In the genomic region with DNA sequence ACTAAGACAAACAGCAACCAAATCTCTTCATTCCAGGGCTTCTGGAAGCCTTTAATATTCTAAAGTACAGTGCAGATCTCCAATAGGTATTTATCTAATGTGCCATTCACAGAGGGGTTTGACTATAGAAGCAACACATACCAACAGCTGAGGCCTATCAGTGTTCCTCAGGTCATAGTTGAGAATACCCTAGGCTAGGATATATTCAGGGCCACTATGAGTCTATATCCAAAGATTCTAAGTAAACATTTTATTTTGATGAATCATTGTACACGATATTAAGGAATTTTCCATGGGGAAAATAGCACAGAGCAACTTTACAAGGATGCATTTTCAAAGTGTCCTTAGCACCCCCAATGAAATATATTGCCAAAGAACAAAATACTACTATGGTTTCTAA, we compare ENCODE assay signal across 18 cellular contexts. TPM values are rescaled to one million over a fixed set of nuclear protein-coding genes. Genes with fewer than 3 reads are reported as not detected.
A peak's percentile ranks its signal among the peaks of the same experiment; 100 is the strongest.
DNase-seq lines count a peak whose midpoint lies in the region; ATAC-seq and TF ChIP-seq lines count a peak whose summit lies in the region.
"Had no signal": no experiment of that assay in that cellular context is flagged by ENCODE, and none has a peak within 500 bp of the region (broad histone marks: within the 10 kb centered on the region; RNA-seq: fewer than 3 reads in every experiment).

No MANE protein-coding gene starts in this region.

- no peaks in the 10 kb centered on the region for H3K9me3 ChIP-seq in left ventricle myocardium inferior (replicated peaks)
- H3K9me3 ChIP-seq in adipocyte (ENCODE audit: control insufficient read depth, low read length), result no peaks in the 10 kb centered on the region
- H3K9me3 ChIP-seq: BLaER1 treated with 17β-estradiol and CSF1 and Interleukin-3, amounts not matched to agents 10 nM and 100 nM; stomach; upper lobe of right lung had no signal

- intact Hi-C loops in left ventricle myocardium inferior (cut with micrococcal nuclease), result no loop called here
- intact Hi-C loops in cardiac septum (cut with DNase I), result no loop called here

- peak overlapping the region; percentile 52 for H3K9ac ChIP-seq in adipocyte (ENCODE audit: low read length)
- H3K9ac ChIP-seq: BLaER1 treated with 17β-estradiol and CSF1 and Interleukin-3, amounts not matched to agents 10 nM and 100 nM had no signal

- ATAC-seq in HG03095 (IDR thresholded peaks at IDR 0.05; ENCODE audit: unreplicated experiment), result no peak
- no peak for ATAC-seq in HG02763 (IDR thresholded peaks at IDR 0.05; ENCODE audit: unreplicated experiment)
- ATAC-seq in GM19463 (IDR thresholded peaks at IDR 0.05; ENCODE audit: unreplicated experiment), result no peak
- ATAC-seq: activated CD8-positive, alpha-beta T cell treated with anti-CD3 and anti-CD28 coated beads, Interleukin-2, amount 10 ng/mL, durations not matched to agents 7 days and 5 days; K562; upper lobe of right lung had no signal

- H3K27me3 ChIP-seq in left ventricle myocardium inferior (ENCODE audit: low read depth) (no peaks in the 10 kb centered on the region), adipocyte (replicated peaks; ENCODE audit: control insufficient read depth, insufficient read depth, low read length) (no peaks in the 10 kb centered on the region)
- H3K27me3 ChIP-seq: upper lobe of right lung had no signal

- H3K36me3 ChIP-seq in left ventricle myocardium inferior, result no peaks in the 10 kb centered on the region
- no peaks in the 10 kb centered on the region for H3K36me3 ChIP-seq in adipocyte (ENCODE audit: control insufficient read depth, insufficient read depth, low read length, severe bottlenecking)
- H3K36me3 ChIP-seq: BLaER1 treated with 17β-estradiol and CSF1 and Interleukin-3, amounts not matched to agents 10 nM and 100 nM; stomach; upper lobe of right lung had no signal

- H3K27ac ChIP-seq in left ventricle myocardium inferior (replicated peaks), result peak overlapping the region; percentile 67
- H3K27ac ChIP-seq: BLaER1 treated with 17β-estradiol and CSF1 and Interleukin-3, amounts not matched to agents 10 nM and 100 nM; upper lobe of right lung had no signal

- H3K4me3 ChIP-seq in left ventricle myocardium inferior (no peak overlapping the region), adipocyte (ENCODE audit: low read length) (no peak overlapping the region), fibroblast of villous mesenchyme (ENCODE audit: low read depth, low read length) (no peak overlapping the region)
- H3K4me3 ChIP-seq: BLaER1 treated with 17β-estradiol and CSF1 and Interleukin-3, amounts not matched to agents 10 nM and 100 nM; K562; stomach; upper lobe of right lung had no signal

- DNase-seq in left ventricle myocardium inferior (no peak), cardiac septum (ENCODE audit: low spot score) (no peak), adipocyte (ENCODE audit: low read depth) (peak; percentile 37), fibroblast of villous mesenchyme (ENCODE audit: low read depth) (peak; percentile 16), NCI-H1092 treated with DMSO at 0.1 percent for 48 hours (lab: John Stamatoyannopoulos, UW) (no peak)
- DNase-seq: activated CD8-positive, alpha-beta T cell treated with anti-CD3 and anti-CD28 coated beads, Interleukin-2, amount 10 ng/mL, durations not matched to agents 7 days and 5 days; activated naive CD4-positive, alpha-beta T cell; activated T-cell treated with anti-CD3 and anti-CD28 coated beads, Interleukin-2, amount 50 U/mL, for 1 hour; head of caudate nucleus; NCI-H2029; stimulated activated CD4-positive, alpha-beta T cell treated with anti-CD3 and anti-CD28 coated beads, Interleukin-12 subunit alpha, Interleukin-12 subunit beta, amount 100 ng/mL, for 4 hours; stomach; upper lobe of right lung had no signal

- peaks cover 4% of the 10 kb centered on the region for H3K4me1 ChIP-seq in left ventricle myocardium inferior
- H3K4me1 ChIP-seq in adipocyte (ENCODE audit: control insufficient read depth, insufficient read depth, low read length), result peaks cover 13% of the 10 kb centered on the region
- H3K4me1 ChIP-seq: upper lobe of right lung had no signal

- TF ChIP-seq CTCF in left ventricle myocardium inferior (IDR thresholded peaks at IDR 0.05; ENCODE audit: borderline replicate concordance) (no peak), fibroblast of villous mesenchyme (IDR thresholded peaks at IDR 0.05; ENCODE audit: insufficient read depth, low read depth, low read length) (no peak)

RNA-seq across cellular contexts. Expression of gene SMIM10, which starts 9.7 kb away (rescaled TPM):
- total RNA-seq in left ventricle myocardium inferior, result 4.9 TPM
- total RNA-seq in cardiac septum, result 4.9 TPM
- 4.3 and 6.8 TPM in 2 replicates for total RNA-seq in fibroblast of villous mesenchyme

RNA-seq across cellular contexts. Expression of gene RTL8B, which starts 21.8 kb away (rescaled TPM):
- total RNA-seq in left ventricle myocardium inferior, result 14.8 TPM
- total RNA-seq in cardiac septum, result 19.0 TPM
- total RNA-seq in fibroblast of villous mesenchyme, result 7.3 and 10.0 TPM in 2 replicates

RNA-seq across cellular contexts. Expression of gene RTL8C, which starts 31.6 kb away (rescaled TPM):
- 281 TPM for total RNA-seq in left ventricle myocardium inferior
- total RNA-seq in cardiac septum, result 311 TPM
- total RNA-seq in fibroblast of villous mesenchyme, result 39.3 and 54.8 TPM in 2 replicates

RNA-seq across cellular contexts. Expression of gene RTL8A, which starts 51.4 kb away (rescaled TPM):
- total RNA-seq in left ventricle myocardium inferior, result 31.8 TPM
- total RNA-seq in cardiac septum, result 30.4 TPM
- total RNA-seq in fibroblast of villous mesenchyme, result 4.7 and 7.1 TPM in 2 replicates

Comparison
In these comparisons a context has a peak if more than half of its experiments do, and no peak if none do; other contexts are left out.
1. DNase-seq: peak in adipocyte (single experiment) and fibroblast of villous mesenchyme (single experiment); none in left ventricle myocardium inferior (single experiment), cardiac septum (single experiment) and NCI-H1092 treated with DMSO at 0.1 percent for 48 hours (single experiment).